33 cellular contexts compared by ENCODE assay signal in the genomic region with DNA sequence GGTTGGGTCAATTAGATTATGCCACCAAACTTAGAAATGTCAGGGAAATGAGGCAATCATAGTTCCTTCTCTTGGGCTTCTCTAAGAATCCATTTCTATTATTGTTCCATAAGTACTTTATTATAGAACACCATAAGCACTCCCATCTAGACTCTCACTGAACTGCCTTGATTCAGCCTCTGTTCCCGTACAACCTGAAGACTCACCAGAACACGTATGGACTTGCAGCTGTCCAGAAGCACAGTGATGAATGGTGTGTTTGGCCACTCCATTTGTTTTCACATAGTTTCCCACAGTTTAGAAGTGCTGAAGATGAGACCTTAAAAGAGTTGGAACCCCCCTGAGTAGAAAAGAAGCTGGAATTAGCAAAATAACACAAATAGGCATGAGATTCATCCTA. TPM values are rescaled to one million over a fixed set of nuclear protein-coding genes. Genes with fewer than 3 reads are reported as not detected.
"Had no signal": no experiment of that assay in that cellular context is flagged by ENCODE, and none has a peak within 500 bp of the region (broad histone marks: within the 10 kb centered on the region; RNA-seq: fewer than 3 reads in every experiment).

No MANE protein-coding gene starts in this region.

- ATAC-seq: activated CD4-positive, alpha-beta T cell treated with anti-CD3 and anti-CD28 coated beads for 36 hours; activated T-cell treated with anti-CD3 and anti-CD28 coated beads, Interleukin-2, amount 50 U/mL, for 72 hours; gastrocnemius medialis; heart right ventricle; T-helper 17 cell had no signal

- H3K36me3 ChIP-seq: brain microvascular endothelial cell, cardiac muscle cell, gastrocnemius medialis, heart right ventricle had no signal

- H3K79me2 ChIP-seq: hepatocyte had no signal

- H3K4me3 Mint-ChIP-seq: activated CD4-positive, alpha-beta memory T cell treated with anti-CD3 and anti-CD28 coated beads, Interleukin-2, amount 10 ng/mL, durations not matched to agents 7 days and 5 days; activated CD4-positive, alpha-beta T cell treated with anti-CD3 and anti-CD28 coated beads for 36 hours; activated CD4-positive, alpha-beta T cell treated with anti-CD3 and anti-CD28 coated beads, Interleukin-2, amount 10 ng/mL, durations not matched to agents 7 days and 5 days; activated naive CD8-positive, alpha-beta T cell; activated T-cell treated with anti-CD3 and anti-CD28 coated beads, Interleukin-2, amount 50 U/mL, for 24 hours; activated T-cell treated with anti-CD3 and anti-CD28 coated beads, Interleukin-2, amount 50 U/mL, for 72 hours; central memory CD8-positive, alpha-beta T cell; dendritic cell treated with granulocyte-macrophage colony-stimulating factor and Interleukin-4, amounts not matched to agents 40 ng/mL and 50 ng/mL, for 4 days; endodermal cell; T-helper 17 cell; T-helper 2 cell treated with Interferon-gamma antibody and Interleukin-4, amounts not matched to agents 5 μg/mL and 100 μg/mL, for 36 hours had no signal

- H3K9me3 ChIP-seq: gastrocnemius medialis, heart right ventricle had no signal

- H3K4me3 ChIP-seq: cardiac muscle cell, coronary artery, dorsolateral prefrontal cortex, gastrocnemius medialis, heart right ventricle, hepatocyte had no signal

- H3K9me3 Mint-ChIP-seq: activated CD4-positive, alpha-beta memory T cell treated with anti-CD3 and anti-CD28 coated beads, Interleukin-2, amount 10 ng/mL, durations not matched to agents 7 days and 5 days; activated CD4-positive, alpha-beta T cell treated with anti-CD3 and anti-CD28 coated beads, Interleukin-2, amount 10 ng/mL, durations not matched to agents 7 days and 5 days; activated T-cell treated with anti-CD3 and anti-CD28 coated beads, Interleukin-2, amount 50 U/mL, for 24 hours; activated T-cell treated with anti-CD3 and anti-CD28 coated beads, Interleukin-2, amount 50 U/mL, for 72 hours; central memory CD8-positive, alpha-beta T cell; dendritic cell treated with granulocyte-macrophage colony-stimulating factor and Interleukin-4, amounts not matched to agents 40 ng/mL and 50 ng/mL, for 4 days; endodermal cell; T-helper 2 cell treated with Interferon-gamma antibody and Interleukin-4, amounts not matched to agents 5 μg/mL and 100 μg/mL, for 36 hours had no signal

- DNase-seq: activated CD4-positive, alpha-beta memory T cell treated with anti-CD3 and anti-CD28 coated beads, Interleukin-2, amount 10 ng/mL, durations not matched to agents 7 days and 5 days; activated CD4-positive, alpha-beta T cell treated with anti-CD3 and anti-CD28 coated beads for 36 hours; activated CD4-positive, alpha-beta T cell treated with anti-CD3 and anti-CD28 coated beads, Interleukin-2, amount 10 ng/mL, durations not matched to agents 7 days and 5 days; activated CD4-positive, alpha-beta T cell treated with anti-CD3 and anti-CD28 coated beads, Interleukin-2, amount 50 U/mL, for 4 hours; activated CD4-positive, CD25-positive, alpha-beta regulatory T cell; activated CD4-positive, CD25-positive, alpha-beta regulatory T cell treated with anti-CD3 and anti-CD28 coated beads, Interleukin-2, amount 50 U/mL, for 72 hours; activated CD8-positive, alpha-beta memory T cell treated with anti-CD3 and anti-CD28 coated beads, Interleukin-2, amount 50 U/mL, for 48 hours; activated gamma-delta T cell; activated naive CD4-positive, alpha-beta T cell; activated naive CD4-positive, alpha-beta T cell treated with anti-CD3 and anti-CD28 coated beads, Interleukin-2, amount 50 U/mL, for 16 hours; activated T-cell treated with anti-CD3 and anti-CD28 coated beads for 4 hours; activated T-cell treated with anti-CD3 and anti-CD28 coated beads, Interleukin-2, amount 50 U/mL, for 24 hours; activated T-cell treated with anti-CD3 and anti-CD28 coated beads, Interleukin-2, amount 50 U/mL, for 72 hours; amniotic stem cell; anterior cingulate cortex; brain microvascular endothelial cell; dorsolateral prefrontal cortex; effector memory CD4-positive, alpha-beta T cell; endodermal cell; foreskin fibroblast; gastrocnemius medialis; heart right ventricle; T-helper 1 cell; T-helper 17 cell; T1000 had no signal

- H3K4me2 ChIP-seq: hepatocyte had no signal

- H3K27ac ChIP-seq: brain microvascular endothelial cell, cardiac muscle cell, coronary artery, dorsolateral prefrontal cortex, gastrocnemius medialis, heart right ventricle, hepatocyte had no signal

- H3K27me3 ChIP-seq: brain microvascular endothelial cell, cardiac muscle cell, dorsolateral prefrontal cortex, gastrocnemius medialis, heart right ventricle, hepatocyte had no signal

- H3K4me1 ChIP-seq: gastrocnemius medialis had no signal

- H3K27me3 Mint-ChIP-seq: activated CD4-positive, alpha-beta memory T cell treated with anti-CD3 and anti-CD28 coated beads, Interleukin-2, amount 10 ng/mL, durations not matched to agents 7 days and 5 days; activated CD4-positive, alpha-beta T cell treated with anti-CD3 and anti-CD28 coated beads for 36 hours; activated CD4-positive, alpha-beta T cell treated with anti-CD3 and anti-CD28 coated beads, Interleukin-2, amount 10 ng/mL, durations not matched to agents 7 days and 5 days; activated naive CD8-positive, alpha-beta T cell; activated T-cell treated with anti-CD3 and anti-CD28 coated beads, Interleukin-2, amount 50 U/mL, for 24 hours; T-helper 17 cell had no signal

- H2AFZ ChIP-seq: hepatocyte had no signal

- H3K27ac Mint-ChIP-seq: activated CD4-positive, alpha-beta memory T cell treated with anti-CD3 and anti-CD28 coated beads, Interleukin-2, amount 10 ng/mL, durations not matched to agents 7 days and 5 days; activated CD4-positive, alpha-beta T cell treated with anti-CD3 and anti-CD28 coated beads for 36 hours; activated CD4-positive, alpha-beta T cell treated with anti-CD3 and anti-CD28 coated beads, Interleukin-2, amount 10 ng/mL, durations not matched to agents 7 days and 5 days; activated naive CD8-positive, alpha-beta T cell; activated T-cell treated with anti-CD3 and anti-CD28 coated beads, Interleukin-2, amount 50 U/mL, for 24 hours; activated T-cell treated with anti-CD3 and anti-CD28 coated beads, Interleukin-2, amount 50 U/mL, for 72 hours; dendritic cell treated with granulocyte-macrophage colony-stimulating factor and Interleukin-4, amounts not matched to agents 40 ng/mL and 50 ng/mL, for 4 days; endodermal cell; T-helper 17 cell; T-helper 2 cell treated with Interferon-gamma antibody and Interleukin-4, amounts not matched to agents 5 μg/mL and 100 μg/mL, for 36 hours had no signal

RNA-seq across cellular contexts. Expression of a gene that starts 45.4 kb away (rescaled TPM):
- total RNA-seq: activated CD4-positive, alpha-beta memory T cell treated with anti-CD3 and anti-CD28 coated beads, Interleukin-2, amount 10 ng/mL, durations not matched to agents 7 days and 5 days; activated CD4-positive, alpha-beta T cell treated with anti-CD3 and anti-CD28 coated beads for 36 hours; activated CD4-positive, alpha-beta T cell treated with anti-CD3 and anti-CD28 coated beads, Interleukin-2, amount 10 ng/mL, durations not matched to agents 7 days and 5 days; activated T-cell treated with anti-CD3 and anti-CD28 coated beads, Interleukin-2, amount 50 U/mL, for 72 hours; astrocyte; T-helper 17 cell had no signal
